ENCODE assay signal across 14 cellular contexts in genomic region chr7:17849504-17849903, GRCh38.
DNase-seq lines count a peak whose midpoint lies in the region; ATAC-seq and TF ChIP-seq lines count a peak whose summit lies in the region.
"Had no signal": no experiment of that assay in that cellular context is flagged by ENCODE, and none has a peak within 500 bp of the region (broad histone marks: within the 10 kb centered on the region; RNA-seq: fewer than 3 reads in every experiment).

No MANE protein-coding gene starts in this region.

- no peak overlapping the region; the same call in 1 of the 2 replicates for H3K4me3 Mint-ChIP-seq in HFFc6
- H3K4me3 Mint-ChIP-seq in activated CD4-positive, alpha-beta T cell treated with anti-CD3 and anti-CD28 coated beads, Interleukin-2, amount 10 ng/mL, durations not matched to agents 7 days and 5 days, result no peak overlapping the region
- H3K4me3 Mint-ChIP-seq: effector memory CD8-positive, alpha-beta T cell had no signal

- H4K20me1 ChIP-seq in smooth muscle cell (ENCODE audit: low read depth), result no peaks in the 10 kb centered on the region

- no peak overlapping the region for H2AFZ ChIP-seq in smooth muscle cell (ENCODE audit: low read depth)
- H2AFZ ChIP-seq: PC-9 had no signal

- 70% methylated on average over 3 of the region's 3 CpGs for WGBS in smooth muscle cell (ENCODE audit: low lambda C conversion rate)

- no peaks in the 10 kb centered on the region for H3K9me3 ChIP-seq in smooth muscle cell (replicated peaks; ENCODE audit: low read depth)
- no peaks in the 10 kb centered on the region for H3K9me3 ChIP-seq in tibial artery
- H3K9me3 ChIP-seq: stomach had no signal

- H3K9me3 Mint-ChIP-seq in HFFc6, result no peaks in the 10 kb centered on the region
- H3K9me3 Mint-ChIP-seq in activated CD4-positive, alpha-beta T cell treated with anti-CD3 and anti-CD28 coated beads, Interleukin-2, amount 10 ng/mL, durations not matched to agents 7 days and 5 days, result peaks cover 2% of the 10 kb centered on the region
- H3K9me3 Mint-ChIP-seq: effector memory CD8-positive, alpha-beta T cell had no signal

- H3K4me1 Mint-ChIP-seq in HFFc6 (ENCODE audit: low read depth), result peaks cover 30% of the 10 kb centered on the region
- H3K4me1 Mint-ChIP-seq in activated CD4-positive, alpha-beta T cell treated with anti-CD3 and anti-CD28 coated beads, Interleukin-2, amount 10 ng/mL, durations not matched to agents 7 days and 5 days, result peaks cover 14% of the 10 kb centered on the region

- H3K27me3 Mint-ChIP-seq in HFFc6 (ENCODE audit: insufficient read depth), result no peaks in the 10 kb centered on the region
- H3K27me3 Mint-ChIP-seq in activated CD4-positive, alpha-beta T cell treated with anti-CD3 and anti-CD28 coated beads, Interleukin-2, amount 10 ng/mL, durations not matched to agents 7 days and 5 days, result no peaks in the 10 kb centered on the region
- H3K27me3 Mint-ChIP-seq: effector memory CD8-positive, alpha-beta T cell had no signal

- H3K4me2 ChIP-seq in smooth muscle cell, result peak overlapping the region; percentile 18
- H3K4me2 ChIP-seq: PC-9 had no signal

- H3K4me3 ChIP-seq in smooth muscle cell (no peak overlapping the region), tibial artery (no peak overlapping the region)
- H3K4me3 ChIP-seq: PC-9, stomach had no signal

- no peak overlapping the region for H3K9ac ChIP-seq in smooth muscle cell (ENCODE audit: low read depth)

- intact Hi-C loops in tibial artery (cut with DNase I; ENCODE audit: low total_unique reads), result no loop called here

- DNase-seq in HFFc6 (peak; percentile 50), SW480 (ENCODE audit: low spot score) (peak; percentile 19), foreskin keratinocyte (peak; percentile 1 to 25), smooth muscle cell (lab: John Stamatoyannopoulos, UW; ENCODE audit: unreplicated experiment) (no peak), tibial artery (no peak)
- DNase-seq in activated CD4-positive, alpha-beta T cell treated with anti-CD3 and anti-CD28 coated beads, Interleukin-2, amount 10 ng/mL, durations not matched to agents 7 days and 5 days, result no peak
- DNase-seq: activated naive CD4-positive, alpha-beta T cell; effector memory CD8-positive, alpha-beta T cell; midbrain; NCI-H526; PC-9; stomach; SW 1271 had no signal

- H3F3A ChIP-seq in smooth muscle cell (ENCODE audit: low read depth), result no peaks in the 10 kb centered on the region

- CTCF ChIA-PET in activated CD4-positive, alpha-beta T cell treated with anti-CD3 and anti-CD28 coated beads, Interleukin-2, amount 10 ng/mL, durations not matched to agents 7 days and 5 days (lab: Charles Lee), result no interaction called here

- no peak overlapping the region for H3K27ac ChIP-seq in foreskin keratinocyte
- H3K27ac ChIP-seq in smooth muscle cell (ENCODE audit: low read depth), result peak overlapping the region; percentile 65
- H3K27ac ChIP-seq in tibial artery, result no peak overlapping the region
- H3K27ac ChIP-seq: PC-9, stomach had no signal

- peak overlapping the region; percentile 43; the same call in 1 of the 2 replicates for H3K27ac Mint-ChIP-seq in HFFc6
- no peak overlapping the region for H3K27ac Mint-ChIP-seq in activated CD4-positive, alpha-beta T cell treated with anti-CD3 and anti-CD28 coated beads, Interleukin-2, amount 10 ng/mL, durations not matched to agents 7 days and 5 days

- H3K79me2 ChIP-seq in smooth muscle cell (ENCODE audit: low read depth), result no peaks in the 10 kb centered on the region

- TF ChIP-seq CTCF in HFFc6 (IDR thresholded peaks at IDR 0.05) (no peak), foreskin keratinocyte (conservative IDR thresholded peaks at IDR 0.05) (no peak), smooth muscle cell (IDR thresholded peaks at IDR 0.05; ENCODE audit: borderline replicate concordance, insufficient read depth, poor library complexity, severe bottlenecking) (no peak), tibial artery (IDR thresholded peaks at IDR 0.05) (no peak)

- POLR2A ChIA-PET in activated CD4-positive, alpha-beta T cell treated with anti-CD3 and anti-CD28 coated beads, Interleukin-2, amount 10 ng/mL, durations not matched to agents 7 days and 5 days (lab: Charles Lee), result no interaction called here

- H3K4me1 ChIP-seq in foreskin keratinocyte (peaks cover 8% of the 10 kb centered on the region), smooth muscle cell (ENCODE audit: low read depth) (no peaks in the 10 kb centered on the region), tibial artery (no peaks in the 10 kb centered on the region)
- H3K4me1 ChIP-seq: stomach had no signal

- H3K27me3 ChIP-seq in foreskin keratinocyte (no peaks in the 10 kb centered on the region), smooth muscle cell (ENCODE audit: low read depth) (no peaks in the 10 kb centered on the region), tibial artery (no peaks in the 10 kb centered on the region)
- H3K27me3 ChIP-seq: stomach had no signal

- no peak for ATAC-seq in foreskin keratinocyte
- ATAC-seq in HG02884 (IDR thresholded peaks at IDR 0.05; ENCODE audit: unreplicated experiment), result no peak
- ATAC-seq: effector memory CD8-positive, alpha-beta T cell had no signal

- H3K36me3 ChIP-seq in smooth muscle cell (ENCODE audit: low read depth), result peaks cover 15% of the 10 kb centered on the region
- H3K36me3 ChIP-seq in tibial artery, result peaks cover 0 to 29% (median 25%) of the 10 kb centered on the region in 3 donors

- peaks cover 44% of the 10 kb centered on the region for H3K36me3 Mint-ChIP-seq in HFFc6 (ENCODE audit: low read depth)
- peaks cover 41% of the 10 kb centered on the region for H3K36me3 Mint-ChIP-seq in activated CD4-positive, alpha-beta T cell treated with anti-CD3 and anti-CD28 coated beads, Interleukin-2, amount 10 ng/mL, durations not matched to agents 7 days and 5 days (ENCODE audit: low read depth)

Comparison
In these comparisons a context has a peak if more than half of its experiments do, and no peak if none do; other contexts are left out.
1. DNase-seq: peak in HFFc6 (single experiment), SW480 (single experiment) and foreskin keratinocyte (2 of 2); none in smooth muscle cell (single experiment), activated CD4-positive, alpha-beta T cell treated with anti-CD3 and anti-CD28 coated beads, Interleukin-2, amount 10 ng/mL, durations not matched to agents 7 days and 5 days (single experiment) and tibial artery (0 of 2).